Comparison of ENCODE assay signal across 18 cellular contexts in the genomic region with DNA sequence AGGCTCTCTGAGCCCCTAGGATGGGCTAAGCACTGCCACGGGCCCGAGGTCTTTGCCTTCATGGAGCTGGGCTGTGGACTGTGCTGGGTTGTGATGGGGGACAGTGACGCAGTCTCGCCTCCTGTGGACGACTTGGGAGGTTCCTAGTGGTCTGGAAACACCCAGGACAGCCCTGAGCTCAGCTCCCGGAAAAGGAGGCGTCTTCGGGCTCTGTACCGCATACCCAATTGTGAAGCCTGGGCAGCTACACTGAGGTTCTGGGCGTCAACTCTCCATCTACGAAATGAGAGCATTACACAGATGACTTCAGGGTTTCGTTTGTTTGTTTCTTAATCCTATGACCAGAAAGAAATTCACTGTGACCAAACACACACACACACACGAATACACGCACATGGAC.
"Had no signal": no experiment of that assay in that cellular context is flagged by ENCODE, and none has a peak within 500 bp of the region (broad histone marks: within the 10 kb centered on the region; RNA-seq: fewer than 3 reads in every experiment).

No MANE protein-coding gene starts in this region.

- H3K36me3 ChIP-seq: colonic mucosa, esophagus squamous epithelium, neutrophil, stomach, thoracic aorta, transverse colon had no signal

- H3K9me3 Mint-ChIP-seq: naive thymus-derived CD4-positive, alpha-beta T cell; nephron progenitor cell had no signal

- H3K27ac Mint-ChIP-seq: naive thymus-derived CD4-positive, alpha-beta T cell; nephron progenitor cell had no signal

- H3K4me3 ChIP-seq: colonic mucosa, esophagus squamous epithelium, hepatocyte, stomach, thoracic aorta, transverse colon had no signal

- H3K4me1 Mint-ChIP-seq: naive thymus-derived CD4-positive, alpha-beta T cell had no signal

- H3K27me3 ChIP-seq: colonic mucosa, esophagus squamous epithelium, hepatocyte, neutrophil, stomach, transverse colon had no signal

- H3K79me2 ChIP-seq: hepatocyte had no signal

- H3K4me1 ChIP-seq: colonic mucosa, esophagus squamous epithelium, stomach, transverse colon had no signal

- H3K27me3 Mint-ChIP-seq: naive thymus-derived CD4-positive, alpha-beta T cell had no signal

- H3K36me3 Mint-ChIP-seq: naive thymus-derived CD4-positive, alpha-beta T cell had no signal

- H3K4me2 ChIP-seq: hepatocyte had no signal

- DNase-seq: colonic mucosa; dermis blood vessel endothelial cell; esophagus squamous epithelium; foreskin melanocyte; kidney; left colon; mesendoderm; naive thymus-derived CD4-positive, alpha-beta T cell; nephron progenitor cell; small intestine; stimulated activated CD4-positive, alpha-beta T cell treated with anti-CD3 and anti-CD28 coated beads, Interleukin-12 subunit alpha, Interleukin-12 subunit beta, amount 100 ng/mL, for 4 hours; stimulated activated naive CD4-positive, alpha-beta T cell; stomach; substantia nigra; transverse colon had no signal

- H2AFZ ChIP-seq: hepatocyte had no signal

- H3K27ac ChIP-seq: colonic mucosa, esophagus squamous epithelium, hepatocyte, neutrophil, stomach, thoracic aorta, transverse colon had no signal

- H3K4me3 Mint-ChIP-seq: naive thymus-derived CD4-positive, alpha-beta T cell; nephron progenitor cell had no signal

- ATAC-seq: left colon; naive thymus-derived CD4-positive, alpha-beta T cell had no signal
